ENCODE assay signal across 23 cellular contexts in genomic region chr3:14505001-14505802, GRCh38. TPM values are rescaled to one million over a fixed set of nuclear protein-coding genes. Genes with fewer than 3 reads are reported as not detected.
DNase-seq lines count a peak whose midpoint lies in the region; ATAC-seq, FAIRE-seq and TF ChIP-seq lines count a peak whose summit lies in the region.
"Had no signal": no experiment of that assay in that cellular context is flagged by ENCODE, and none has a peak within 500 bp of the region (broad histone marks: within the 10 kb centered on the region; RNA-seq: fewer than 3 reads in every experiment).

No MANE protein-coding gene starts in this region.

- H3K4me3 Mint-ChIP-seq in T-helper 2 cell treated with Interferon-gamma antibody and Interleukin-4, amounts not matched to agents 5 μg/mL and 100 μg/mL, for 36 hours, result no peak overlapping the region
- H3K4me3 Mint-ChIP-seq in astrocyte (ENCODE audit: unreplicated experiment) (no peak overlapping the region), nephron progenitor cell (no peak overlapping the region)

- H3K9me3 Mint-ChIP-seq in T-helper 2 cell treated with Interferon-gamma antibody and Interleukin-4, amounts not matched to agents 5 μg/mL and 100 μg/mL, for 36 hours, result peaks cover 23% of the 10 kb centered on the region
- H3K9me3 Mint-ChIP-seq in astrocyte (ENCODE audit: unreplicated experiment) (peaks cover 10% of the 10 kb centered on the region), nephron progenitor cell (peaks cover 36% of the 10 kb centered on the region)

- intact Hi-C loops in spleen (cut with DNase I; ENCODE audit: low total_unique reads), result no loop called here

- no peak for FAIRE-seq in astrocyte (lab: Jason Lieb, UNC)
- FAIRE-seq: H54 had no signal

- H3K36me3 ChIP-seq in astrocyte (ENCODE audit: insufficient read depth, low read length) (no peaks in the 10 kb centered on the region), spleen (no peaks in the 10 kb centered on the region)
- H3K36me3 ChIP-seq: MG63 had no signal

- no peaks in the 10 kb centered on the region for H3K27me3 Mint-ChIP-seq in T-helper 2 cell treated with Interferon-gamma antibody and Interleukin-4, amounts not matched to agents 5 μg/mL and 100 μg/mL, for 36 hours (ENCODE audit: low read depth)
- H3K27me3 Mint-ChIP-seq in astrocyte (ENCODE audit: low read depth, unreplicated experiment) (peaks cover 20% of the 10 kb centered on the region), nephron progenitor cell (ENCODE audit: low read depth, poor library complexity) (peaks cover 22% of the 10 kb centered on the region)

- H3K4me1 ChIP-seq in astrocyte (ENCODE audit: insufficient read depth, low read length) (no peaks in the 10 kb centered on the region), spleen (peaks cover 0 to 9% (median 4%) of the 10 kb centered on the region in 6 donors)

- no peak for TF ChIP-seq POLR2A in spleen (IDR thresholded peaks at IDR 0.05)

- H3K27me3 ChIP-seq in astrocyte (ENCODE audit: insufficient read depth, low read length) (no peaks in the 10 kb centered on the region), spleen (replicated peaks in 1 of 7) (peaks cover 0 to 12% (median 0%) of the 10 kb centered on the region in 7 donors)
- H3K27me3 ChIP-seq: MG63 had no signal

- no peak overlapping the region for H3K4me2 ChIP-seq in astrocyte (ENCODE audit: low read length)

- H3K79me2 ChIP-seq in astrocyte (ENCODE audit: insufficient read depth, low read length), result no peaks in the 10 kb centered on the region

- H3K36me3 Mint-ChIP-seq in T-helper 2 cell treated with Interferon-gamma antibody and Interleukin-4, amounts not matched to agents 5 μg/mL and 100 μg/mL, for 36 hours (ENCODE audit: low read depth), result no peaks in the 10 kb centered on the region
- H3K36me3 Mint-ChIP-seq in astrocyte (ENCODE audit: low read depth, unreplicated experiment) (peaks cover 4% of the 10 kb centered on the region), nephron progenitor cell (ENCODE audit: low read depth) (peaks cover 16% of the 10 kb centered on the region)

- no peak overlapping the region for H3K4me3 ChIP-seq in astrocyte (ENCODE audit: insufficient read depth, low read depth, low read length)
- H3K4me3 ChIP-seq in spleen, result no peak overlapping the region
- H3K4me3 ChIP-seq: MG63 had no signal

- H3K4me1 Mint-ChIP-seq in T-helper 2 cell treated with Interferon-gamma antibody and Interleukin-4, amounts not matched to agents 5 μg/mL and 100 μg/mL, for 36 hours (ENCODE audit: low read depth), result peaks cover 2% of the 10 kb centered on the region
- no peaks in the 10 kb centered on the region for H3K4me1 Mint-ChIP-seq in astrocyte (ENCODE audit: low read depth, unreplicated experiment)
- H3K4me1 Mint-ChIP-seq in nephron progenitor cell, result peaks cover 9% of the 10 kb centered on the region

- TF ChIP-seq CTCF in astrocyte (IDR thresholded peaks at IDR 0.05; ENCODE audit: insufficient read depth, low read depth, low read length) (no peak), nephron progenitor cell (IDR thresholded peaks at IDR 0.05) (no peak), spleen (IDR thresholded peaks at IDR 0.05 in 8 of 11, conservative IDR thresholded peaks at IDR 0.05 in 3 of 11) (no peak)

- 80 to 85% (median 82%) methylated on average over 19 to 22 of the region's 22 CpGs for WGBS in spleen, 5 donors

- peaks cover 4% of the 10 kb centered on the region for H3K9me3 ChIP-seq in astrocyte (ENCODE audit: insufficient read depth, low read depth, low read length)
- peaks cover 5 to 35% (median 27%) of the 10 kb centered on the region in 8 donors for H3K9me3 ChIP-seq in spleen

- no peak for ATAC-seq in HG02678 (IDR thresholded peaks at IDR 0.05; ENCODE audit: unreplicated experiment)

- H4K20me1 ChIP-seq in astrocyte (ENCODE audit: insufficient read depth, low read length), result no peaks in the 10 kb centered on the region

- H3K9ac ChIP-seq in astrocyte (ENCODE audit: low read length), result no peak overlapping the region

- H3K27ac ChIP-seq in astrocyte (ENCODE audit: low read depth, low read length) (no peak overlapping the region), spleen (no peak overlapping the region)
- H3K27ac ChIP-seq: 22Rv1, C4-2B, HL-60 had no signal

- H3K27ac Mint-ChIP-seq in T-helper 2 cell treated with Interferon-gamma antibody and Interleukin-4, amounts not matched to agents 5 μg/mL and 100 μg/mL, for 36 hours, result peak overlapping the region; percentile 16
- H3K27ac Mint-ChIP-seq in astrocyte (ENCODE audit: unreplicated experiment) (peak overlapping the region; percentile 29), nephron progenitor cell (peak overlapping the region; percentile 80)

- H2AFZ ChIP-seq in astrocyte (ENCODE audit: low read depth, low read length), result no peak overlapping the region

- no peak for DNase-seq in T-helper 2 cell treated with Interferon-gamma antibody and Interleukin-4, amounts not matched to agents 5 μg/mL and 100 μg/mL, for 36 hours (ENCODE audit: low spot score)
- no peak for DNase-seq in T-helper 2 cell
- DNase-seq in astrocyte (ENCODE audit: low read depth), result no peak
- DNase-seq in nephron progenitor cell, result no peak
- peak; percentile 64 for DNase-seq in spleen
- DNase-seq in HuH-7 (ENCODE audit: low spot score), result no peak
- no peak for DNase-seq in OCI-M2 (lab: John Stamatoyannopoulos, UW; ENCODE audit: unreplicated experiment)
- DNase-seq: AML-193, DMS79 treated with DMSO at 0.1 percent for 48 hours, IMR-90, Kasumi-1, MG63, NCI-H1048, NCI-H1436, NCI-H1930, NCI-H345, NCI-H524 treated with DMSO at 0.1 percent for 48 hours had no signal

RNA-seq across cellular contexts. Expression of gene GRIP2, which starts 34.9 kb away (rescaled TPM):
- total RNA-seq in astrocyte (3.1 and 3.3 TPM in 2 replicates), spleen (1 to 10 TPM in 6 of 7 donors, under 1 TPM in 1; 0.60 to 3.7 (median 1.2) TPM)
- 1 to 10 TPM in 1 of 3 donors, under 1 TPM in 2; 0.15 to 2.5 (median 0.52) TPM for polyA plus RNA-seq in spleen
- total RNA-seq: HT1080, IMR-90 had no signal

Comparison
In these comparisons a context has a peak if more than half of its experiments do, and no peak if none do; other contexts are left out.
1. H3K27ac Mint-ChIP-seq: peak in every context shown above with its lines; median percentile 80 in nephron progenitor cell; 29 in astrocyte; 16 in T-helper 2 cell treated with Interferon-gamma antibody and Interleukin-4, amounts not matched to agents 5 μg/mL and 100 μg/mL, for 36 hours.